ENCODE assay signal across 8 cellular contexts in the genomic region with DNA sequence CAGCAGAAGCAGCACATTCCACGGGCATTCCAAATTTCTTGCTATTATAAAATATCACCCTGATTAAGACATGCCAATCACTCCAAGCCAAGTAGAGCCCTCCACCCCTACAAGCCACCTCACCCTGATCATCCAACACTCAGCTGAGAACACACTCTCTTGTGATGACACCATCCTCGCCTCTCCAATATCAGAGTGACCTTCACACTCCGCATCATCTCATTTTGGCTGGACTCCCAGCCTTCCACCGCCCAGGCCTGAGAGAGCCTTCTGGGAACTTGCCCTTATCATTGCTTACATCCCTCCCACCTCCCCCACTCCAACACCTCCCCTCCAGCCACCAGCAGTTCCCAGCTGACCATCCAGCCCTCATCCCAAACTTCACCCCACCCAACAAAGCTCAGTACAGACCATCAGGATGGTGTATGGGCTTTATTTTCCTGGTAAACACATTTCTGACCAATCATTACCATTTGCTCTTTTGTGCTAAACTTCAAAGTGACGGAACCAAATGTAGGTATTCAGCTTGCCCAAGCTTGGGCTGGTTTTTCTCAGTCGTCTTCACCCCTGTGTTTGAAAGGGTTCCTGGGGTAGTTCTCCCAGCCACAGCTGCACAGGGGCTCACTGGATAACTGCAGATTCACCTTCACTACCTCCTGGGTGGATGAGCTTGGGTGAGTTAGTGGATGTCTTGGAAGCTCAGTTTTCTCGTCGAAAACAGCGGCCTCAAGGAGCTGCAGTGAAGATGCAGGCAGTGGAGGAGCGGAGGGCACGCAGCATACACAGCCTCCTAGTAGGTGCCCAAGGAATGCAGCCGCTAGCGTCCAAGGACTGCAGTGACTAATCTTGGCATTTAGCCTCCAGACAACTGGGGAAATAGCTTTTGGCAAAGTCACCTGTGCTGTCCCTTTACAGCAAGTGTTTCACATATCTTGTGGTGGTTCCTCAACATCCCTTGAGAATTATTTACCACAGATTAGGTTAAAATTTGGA.
DNase-seq lines count a peak whose midpoint lies in the region; FAIRE-seq and TF ChIP-seq lines count a peak whose summit lies in the region.

No MANE protein-coding gene starts in this region.

- H3K9ac ChIP-seq in fibroblast of lung (ENCODE audit: insufficient read depth, low read length) = no peak overlapping the region

- no peaks in the 10 kb centered on the region for H3K27me3 ChIP-seq in fibroblast of lung (ENCODE audit: control insufficient read depth, insufficient read depth, low read length)

- H2AFZ ChIP-seq in fibroblast of lung (ENCODE audit: low read length) = no peak overlapping the region

- peak; percentile 98 for FAIRE-seq in RCC 7860 (lab: Jason Lieb, UNC)

- no peaks in the 10 kb centered on the region for H3K36me3 ChIP-seq in fibroblast of lung (ENCODE audit: control insufficient read depth, insufficient read depth, low read length)

- H3K4me1 ChIP-seq in fibroblast of lung (ENCODE audit: control insufficient read depth, extremely low read depth, insufficient read depth, low read length) = peaks cover 24% of the 10 kb centered on the region

- peaks cover 32% of the 10 kb centered on the region for H3K4me1 Mint-ChIP-seq in osteocyte (ENCODE audit: unreplicated experiment)

- H3K4me3 Mint-ChIP-seq in osteocyte (ENCODE audit: unreplicated experiment) = no peak overlapping the region

- no peaks in the 10 kb centered on the region for H3K36me3 Mint-ChIP-seq in osteocyte (ENCODE audit: unreplicated experiment)

- no peaks in the 10 kb centered on the region for H3K9me3 Mint-ChIP-seq in osteocyte (ENCODE audit: unreplicated experiment)

- TF ChIP-seq CTCF in fibroblast of lung (conservative IDR thresholded peaks at IDR 0.05 in 1 of 2, IDR thresholded peaks at IDR 0.05 in 1 of 2; ENCODE audit: low read depth in 1 of 2, low read length in 2 of 2) = no peak
- no peak for TF ChIP-seq CTCF in osteocyte (IDR thresholded peaks at IDR 0.05)

- H3K4me2 ChIP-seq in fibroblast of lung (ENCODE audit: extremely low read depth, insufficient read depth, low read length) = peak overlapping the region; percentile 32

- peak overlapping the region; percentile 34 for H3K27ac ChIP-seq in fibroblast of lung (ENCODE audit: insufficient read depth, low read length)

- H3K27me3 Mint-ChIP-seq in osteocyte (ENCODE audit: unreplicated experiment) = no peaks in the 10 kb centered on the region

- H3K27ac Mint-ChIP-seq in osteocyte (ENCODE audit: unreplicated experiment) = no peak overlapping the region

- H3K4me3 ChIP-seq in fibroblast of lung (replicated peaks in 1 of 4; ENCODE audit: control extremely low read depth in 1 of 4, insufficient read depth in 1 of 4, low read depth in 3 of 4, low read length in 4 of 4) = no peak overlapping the region

- H4K20me1 ChIP-seq in fibroblast of lung (ENCODE audit: control insufficient read depth, extremely low read depth, insufficient read depth, low read length) = no peaks in the 10 kb centered on the region

- peak; percentile 56 for DNase-seq in DMS53 (lab: John Stamatoyannopoulos, UW)
- DNase-seq in RCC 7860 (ENCODE audit: low spot score) = peak; percentile 99
- DNase-seq in fibroblast of lung (ENCODE audit: low read depth in 2 of 2) = peak; percentile 84 to 99
- peak; percentile 21 for DNase-seq in osteocyte (ENCODE audit: extremely low spot score, unreplicated experiment)
- DNase-seq in activated gamma-delta T cell (lab: John Stamatoyannopoulos, UW) = no peak
- DNase-seq in occipital lobe (lab: John Stamatoyannopoulos, UW) = no peak
- DNase-seq in NCI-H82 treated with DMSO at 0.1 percent for 48 hours (lab: John Stamatoyannopoulos, UW; ENCODE audit: unreplicated experiment) = no peak
- no peak for DNase-seq in germinal center (ENCODE audit: low spot score)

- H3K9me3 ChIP-seq in fibroblast of lung (ENCODE audit: control insufficient read depth, insufficient read depth, low read depth, low read length) = no peaks in the 10 kb centered on the region

- H3K79me2 ChIP-seq in fibroblast of lung (ENCODE audit: control insufficient read depth, insufficient read depth, low read length) = no peaks in the 10 kb centered on the region

Comparison
In these comparisons a context has a peak if more than half of its experiments do, and no peak if none do; other contexts are left out.
1. DNase-seq: peak in DMS53 (single experiment), RCC 7860 (single experiment), fibroblast of lung (2 of 2) and osteocyte (single experiment); none in activated gamma-delta T cell (single experiment), occipital lobe (single experiment), NCI-H82 treated with DMSO at 0.1 percent for 48 hours (single experiment) and germinal center (single experiment).